1 cellular context compared by ENCODE assay signal in genomic region chrX:48736303-48736702, GRCh38.
TF ChIP-seq lines count a peak whose summit lies in the region.

No MANE protein-coding gene starts in this region.

TF ChIP-seq in IMR-90, 13 proteins besides CTCF, POLR2A, EP300 and RAD21:
- TF ChIP-seq RCOR1 (IDR thresholded peaks at IDR 0.05; ENCODE audit: insufficient replicate concordance, low read length), result no peak
- no peak for TF ChIP-seq MAZ (IDR thresholded peaks at IDR 0.05; ENCODE audit: borderline replicate concordance, low read depth, low read length)
- TF ChIP-seq FOS (IDR thresholded peaks at IDR 0.05; ENCODE audit: low read depth, low read length), result no peak
- TF ChIP-seq CEBPB (IDR thresholded peaks at IDR 0.05; ENCODE audit: low read depth, low read length), result no peak
- TF ChIP-seq ELK1 (IDR thresholded peaks at IDR 0.05; ENCODE audit: borderline replicate concordance, low read depth, low read length), result no peak
- no peak for TF ChIP-seq RFX5 (IDR thresholded peaks at IDR 0.05; ENCODE audit: low read depth, low read length)
- no peak for TF ChIP-seq MAFK (IDR thresholded peaks at IDR 0.05; ENCODE audit: low read depth, low read length)
TF ChIP-seq in IMR-90: peak in this region for 0.
